ENCODE assay signal across 21 cellular contexts in the genomic region with DNA sequence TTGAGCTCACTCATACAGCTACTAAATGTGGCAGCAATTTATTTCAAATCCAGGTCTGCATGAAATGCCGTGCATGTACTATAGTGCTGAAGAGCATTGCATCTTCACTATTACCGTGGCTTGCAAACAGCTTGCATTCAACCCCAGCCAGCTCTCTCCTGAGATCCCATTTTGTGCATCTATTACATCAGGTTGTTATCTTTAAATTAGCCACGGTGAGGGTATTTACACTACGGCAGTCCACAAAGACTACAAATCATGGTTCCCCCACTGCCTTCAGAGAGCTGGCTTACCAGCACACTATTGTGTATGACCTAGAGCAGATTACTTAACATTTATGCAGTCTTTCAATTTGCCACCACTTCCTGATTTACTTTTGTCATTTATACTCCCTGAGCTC.
"Had no signal": no experiment of that assay in that cellular context is flagged by ENCODE, and none has a peak within 500 bp of the region (broad histone marks: within the 10 kb centered on the region; RNA-seq: fewer than 3 reads in every experiment).

No MANE protein-coding gene starts in this region.

- FAIRE-seq: bronchial epithelial cell had no signal

- H3K36me3 ChIP-seq: esophagus squamous epithelium, gastrocnemius medialis, neutrophil, thoracic aorta, vagina, WERI-Rb-1 had no signal

- H3K4me3 ChIP-seq: esophagus squamous epithelium, gastrocnemius medialis, thoracic aorta, vagina had no signal

- ATAC-seq: activated CD8-positive, alpha-beta T cell treated with anti-CD3 and anti-CD28 coated beads, Interleukin-2, amount 10 ng/mL, durations not matched to agents 7 days and 5 days; gastrocnemius medialis; left cardiac atrium; natural killer cell treated with Interleukin-12 subunit alpha and Interleukin-12 subunit beta and Interleukin-15 and Interleukin-18, amount 100 ng/mL, for 72 hours; right cardiac atrium had no signal

- H3K27ac ChIP-seq: esophagus squamous epithelium, gastrocnemius medialis, neutrophil, parathyroid adenoma, thoracic aorta, vagina, WERI-Rb-1 had no signal

- H3K4me1 ChIP-seq: esophagus squamous epithelium, gastrocnemius medialis, parathyroid adenoma, vagina had no signal

- DNase-seq: activated CD4-positive, alpha-beta T cell treated with anti-CD3 and anti-CD28 coated beads for 1 hour; activated CD4-positive, alpha-beta T cell treated with anti-CD3 and anti-CD28 coated beads, Interleukin-2, amount 50 U/mL, for 1 hour; activated CD8-positive, alpha-beta T cell treated with anti-CD3 and anti-CD28 coated beads, Interleukin-2, amount 10 ng/mL, durations not matched to agents 7 days and 5 days; activated gamma-delta T cell treated with Interleukin-2 at 50 U/mL for 16 hours; anterior cingulate cortex; cortex of kidney; endodermal cell; esophagus squamous epithelium; gastrocnemius medialis; hippocampal formation; left cardiac atrium; stimulated activated CD4-positive, alpha-beta T cell treated with anti-CD3 and anti-CD28 coated beads, Interleukin-4, amount 100 ng/mL, for 24 hours; stimulated activated naive CD4-positive, alpha-beta T cell treated with Interleukin-2 at 50 U/mL for 16 hours; WERI-Rb-1 had no signal

- H3K9me3 ChIP-seq: gastrocnemius medialis, neutrophil, thoracic aorta, vagina had no signal

- H3K27me3 ChIP-seq: esophagus squamous epithelium, gastrocnemius medialis, neutrophil, vagina had no signal

- H3K9ac ChIP-seq: parathyroid adenoma had no signal
